In genomic region chr1:97396463-97396862, GRCh38 we compare ENCODE assay signal across 21 cellular contexts.
"Had no signal": no experiment of that assay in that cellular context is flagged by ENCODE, and none has a peak within 500 bp of the region (broad histone marks: within the 10 kb centered on the region; RNA-seq: fewer than 3 reads in every experiment).

No MANE protein-coding gene starts in this region.

- H2AFZ ChIP-seq: neural progenitor cell had no signal

- H3K4me2 ChIP-seq: neural progenitor cell had no signal

- H3K4me3 ChIP-seq: ascending aorta, esophagus squamous epithelium, gastrocnemius medialis, heart left ventricle, neural progenitor cell, psoas muscle, spleen, thoracic aorta had no signal

- DNase-seq: activated CD4-positive, alpha-beta T cell treated with anti-CD3 and anti-CD28 coated beads for 1 hour; activated CD4-positive, alpha-beta T cell treated with anti-CD3 and anti-CD28 coated beads, Interleukin-2, amount 50 U/mL, for 4 hours; activated naive CD4-positive, alpha-beta T cell treated with anti-CD3 and anti-CD28 coated beads, Interleukin-2, amount 10 ng/mL, durations not matched to agents 7 days and 5 days; activated T-cell treated with anti-CD3 and anti-CD28 coated beads, Interleukin-2, amount 50 U/mL, for 24 hours; caudate nucleus; esophagus squamous epithelium; gastrocnemius medialis; heart left ventricle; left colon; mammary epithelial cell; naive B cell; psoas muscle; spleen; stimulated activated naive CD8-positive, alpha-beta T cell treated with anti-CD3 and anti-CD28 coated beads, Interleukin-15, amount 100 ng/mL, for 72 hours; T-helper 1 cell; T1000 had no signal

- H3K27me3 ChIP-seq: ascending aorta, esophagus squamous epithelium, gastrocnemius medialis, heart left ventricle, neural progenitor cell, spleen had no signal

- H3K36me3 ChIP-seq: ascending aorta, esophagus squamous epithelium, gastrocnemius medialis, heart left ventricle, neural progenitor cell, spleen, thoracic aorta had no signal

- H3K27ac ChIP-seq: ascending aorta, esophagus squamous epithelium, gastrocnemius medialis, heart left ventricle, neural progenitor cell, psoas muscle, spleen, thoracic aorta, VCaP had no signal

- H3K9me3 ChIP-seq: ascending aorta, esophagus squamous epithelium, gastrocnemius medialis, thoracic aorta had no signal

- H3K4me1 ChIP-seq: ascending aorta, esophagus squamous epithelium, gastrocnemius medialis, heart left ventricle, neural progenitor cell, psoas muscle, spleen had no signal

- H3K9ac ChIP-seq: neural progenitor cell had no signal

- ATAC-seq: gastrocnemius medialis; heart left ventricle; left colon; psoas muscle; sciatic nerve; stimulated activated naive CD8-positive, alpha-beta T cell treated with anti-CD3 and anti-CD28 coated beads, Interleukin-15, amount 100 ng/mL, for 72 hours had no signal
